Comparison of ENCODE assay signal across 1 cellular context in genomic region chr5:32601623-32602295, GRCh38.
TF ChIP-seq lines count a peak whose summit lies in the region.

No MANE protein-coding gene starts in this region.

TF ChIP-seq in K562, 482 proteins besides CTCF, POLR2A, EP300 and RAD21 (continued from another document):
- peak; percentile 74 for TF ChIP-seq MAFF (IDR thresholded peaks at IDR 0.05; ENCODE audit: low read length)
- TF ChIP-seq KDM2B (CRISPR knock-in tag; IDR thresholded peaks at IDR 0.05), result no peak
- no peak for TF ChIP-seq PHF20 (IDR thresholded peaks at IDR 0.05; ENCODE audit: partially characterized antibody)
- TF ChIP-seq DACH1 (IDR thresholded peaks at IDR 0.05; ENCODE audit: partially characterized antibody), result no peak
- no peak for TF ChIP-seq TBL1XR1 (IDR thresholded peaks at IDR 0.05; ENCODE audit: low read length in 2 of 2)
- peak; percentile 90 for TF ChIP-seq ZNF316 (IDR thresholded peaks at IDR 0.05)
- TF ChIP-seq CXXC5 (CRISPR knock-in tag; IDR thresholded peaks at IDR 0.05), result no peak
- TF ChIP-seq C11orf30 (IDR thresholded peaks at IDR 0.05; ENCODE audit: low read depth), result peak; percentile 78
